24 cellular contexts compared by ENCODE assay signal in the genomic region with DNA sequence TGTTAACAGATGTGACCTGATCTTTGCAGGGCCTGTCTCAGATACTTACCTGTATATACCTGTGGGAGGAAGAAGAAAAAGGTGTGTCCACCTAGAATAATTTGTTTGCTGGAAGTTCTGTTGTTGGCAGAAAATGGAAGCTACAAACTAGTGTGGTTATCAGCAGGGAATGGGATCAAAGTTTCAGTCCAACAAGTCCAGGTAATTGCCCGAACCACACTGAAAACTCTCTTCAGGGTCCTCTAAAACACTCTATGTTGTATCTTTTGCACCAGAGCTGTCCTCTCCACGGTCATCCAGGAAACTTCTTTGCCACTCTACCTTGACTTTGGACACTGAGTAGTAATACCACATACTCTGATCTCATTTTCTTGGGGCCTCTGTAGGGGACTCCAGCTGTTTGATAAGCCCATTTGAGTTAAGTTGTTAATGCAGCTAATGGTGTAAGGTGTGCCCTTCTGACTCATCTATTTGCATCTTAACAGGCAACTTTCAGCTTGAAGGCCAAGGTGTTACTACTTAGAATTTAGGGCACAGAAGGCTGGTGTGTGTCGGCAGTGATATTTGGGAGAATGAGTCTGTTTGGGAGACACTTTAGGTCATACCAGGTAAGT. TPM values are rescaled to one million over a fixed set of nuclear protein-coding genes. Genes with fewer than 3 reads are reported as not detected.
A peak's percentile ranks its signal among the peaks of the same experiment; 100 is the strongest.
DNase-seq lines count a peak whose midpoint lies in the region; ATAC-seq and TF ChIP-seq lines count a peak whose summit lies in the region.
"Had no signal": no experiment of that assay in that cellular context is flagged by ENCODE, and none has a peak within 500 bp of the region (broad histone marks: within the 10 kb centered on the region; RNA-seq: fewer than 3 reads in every experiment).

No MANE protein-coding gene starts in this region.

- intact Hi-C loops in heart right ventricle (cut with DNase I), result loop anchor here in 4 of 10 donors (10.0 kb wide), 4 partner anchors 155 to 585 kb away; no protein-coding TSS in a partner anchor
- intact Hi-C loops in cardiac septum (cut with DNase I), result loop anchor here (5.0 to 10.0 kb wide), 2 partner anchors 107 to 285 kb away; no protein-coding TSS in a partner anchor
- intact Hi-C loops in right cardiac atrium (cut with DNase I), result no loop called here

- H3K27ac ChIP-seq in heart right ventricle (peak overlapping the region in 9 of 10 donors; percentile 2 to 83 (median 77)), Peyer's patch (peak overlapping the region in 3 of 4 donors; percentile 28 to 57 (median 46)), right cardiac atrium (ENCODE audit: low read length) (peak overlapping the region; percentile 54), skin epidermis (peak overlapping the region in 11 of 21 experiments; percentile 3 to 72 (median 36))
- H3K27ac ChIP-seq: HL-60, PC-9, spleen had no signal

- H3K36me3 ChIP-seq in heart right ventricle (no peaks in the 10 kb centered on the region), Peyer's patch (no peaks in the 10 kb centered on the region)
- H3K36me3 ChIP-seq: spleen, transverse colon had no signal

- H3K4me3 ChIP-seq in heart right ventricle, result no peak overlapping the region
- H3K4me3 ChIP-seq in Peyer's patch, result no peak overlapping the region
- no peak overlapping the region for H3K4me3 ChIP-seq in right cardiac atrium (ENCODE audit: low read length)
- no peak overlapping the region for H3K4me3 ChIP-seq in skin epidermis
- H3K4me3 ChIP-seq: PC-9, spleen, transverse colon had no signal

- DNase-seq in heart right ventricle (no peak), cardiac septum (ENCODE audit: low spot score) (no peak), Peyer's patch (no peak), right cardiac atrium (no peak), germinal center (ENCODE audit: low spot score) (no peak), NCI-H187 (lab: John Stamatoyannopoulos, UW) (no peak)
- DNase-seq: 8988T; activated CD4-positive, alpha-beta T cell treated with anti-CD3 and anti-CD28 coated beads, Interleukin-2, amount 50 U/mL, for 1 hour; activated CD8-positive, alpha-beta memory T cell treated with anti-CD3 and anti-CD28 coated beads, Interleukin-2, amount 10 ng/mL, durations not matched to agents 7 days and 5 days; activated T-cell treated with anti-CD3 and anti-CD28 coated beads, Interleukin-2, amount 50 U/mL, for 48 hours; CD4-positive, CD25-positive, alpha-beta regulatory T cell; HCEC 1CT; naive thymus-derived CD4-positive, alpha-beta T cell; NCI-H1694; NCI-H2171; NCI-H510A; PC-9; SHP77 treated with DMSO at 0.1 percent for 48 hours; spleen; SW 1271; transverse colon had no signal

- H3K4me1 ChIP-seq in heart right ventricle (peaks cover 0 to 25% (median 9%) of the 10 kb centered on the region in 9 donors), Peyer's patch (peaks cover 0 to 23% (median 0%) of the 10 kb centered on the region in 4 donors), right cardiac atrium (ENCODE audit: control insufficient read depth, insufficient read depth, low read length) (no peaks in the 10 kb centered on the region)
- H3K4me1 ChIP-seq: spleen had no signal

- no peak for ATAC-seq in heart right ventricle
- no peak for ATAC-seq in right cardiac atrium
- no peak for ATAC-seq in HG03378 (IDR thresholded peaks at IDR 0.05; ENCODE audit: unreplicated experiment)
- ATAC-seq: activated CD8-positive, alpha-beta memory T cell treated with anti-CD3 and anti-CD28 coated beads, Interleukin-2, amount 10 ng/mL, durations not matched to agents 7 days and 5 days; naive thymus-derived CD4-positive, alpha-beta T cell had no signal

- H3K9me3 ChIP-seq in heart right ventricle (peaks cover 0 to 7% (median 0%) of the 10 kb centered on the region in 11 donors), Peyer's patch (no peaks in the 10 kb centered on the region), right cardiac atrium (ENCODE audit: control insufficient read depth, low read length) (no peaks in the 10 kb centered on the region)
- H3K9me3 ChIP-seq: spleen, transverse colon had no signal

- TF ChIP-seq POLR2A in Peyer's patch (IDR thresholded peaks at IDR 0.05), result no peak

- H3K27me3 ChIP-seq in heart right ventricle (no peaks in the 10 kb centered on the region), Peyer's patch (no peaks in the 10 kb centered on the region), right cardiac atrium (ENCODE audit: control insufficient read depth, insufficient read depth) (no peaks in the 10 kb centered on the region)
- H3K27me3 ChIP-seq: spleen, transverse colon had no signal

- WGBS in heart right ventricle, 2 donors, result 64 to 72% methylated on average over 3 of the region's 3 CpGs
- 75% methylated on average over 3 of the region's 3 CpGs for WGBS in right cardiac atrium

- TF ChIP-seq CTCF in heart right ventricle (IDR thresholded peaks at IDR 0.05) (no peak), Peyer's patch (IDR thresholded peaks at IDR 0.05) (no peak)

RNA-seq across cellular contexts. Expression of gene GATB, which starts 38.7 kb away (rescaled TPM):
- total RNA-seq in heart right ventricle, result 100 to 1,000 TPM in 2 of 10 donors, 10 to 100 TPM in 8; 79.0 to 122 (median 88.5) TPM
- 100 to 1,000 TPM in 1 of 2 donors, 10 to 100 TPM in 1; 39.1 to 168 TPM for polyA plus RNA-seq in heart right ventricle
- 75.1 TPM for total RNA-seq in cardiac septum
- 10 to 100 TPM; 19.6 to 28.9 (median 23.8) TPM for total RNA-seq in Peyer's patch
- total RNA-seq in right cardiac atrium, result 100 to 1,000 TPM in 1 of 4 donors, 10 to 100 TPM in 3; 87.5 to 104 (median 91.0) TPM
- 182 TPM for polyA plus RNA-seq in right cardiac atrium
